19 cellular contexts compared by ENCODE assay signal in the genomic region with DNA sequence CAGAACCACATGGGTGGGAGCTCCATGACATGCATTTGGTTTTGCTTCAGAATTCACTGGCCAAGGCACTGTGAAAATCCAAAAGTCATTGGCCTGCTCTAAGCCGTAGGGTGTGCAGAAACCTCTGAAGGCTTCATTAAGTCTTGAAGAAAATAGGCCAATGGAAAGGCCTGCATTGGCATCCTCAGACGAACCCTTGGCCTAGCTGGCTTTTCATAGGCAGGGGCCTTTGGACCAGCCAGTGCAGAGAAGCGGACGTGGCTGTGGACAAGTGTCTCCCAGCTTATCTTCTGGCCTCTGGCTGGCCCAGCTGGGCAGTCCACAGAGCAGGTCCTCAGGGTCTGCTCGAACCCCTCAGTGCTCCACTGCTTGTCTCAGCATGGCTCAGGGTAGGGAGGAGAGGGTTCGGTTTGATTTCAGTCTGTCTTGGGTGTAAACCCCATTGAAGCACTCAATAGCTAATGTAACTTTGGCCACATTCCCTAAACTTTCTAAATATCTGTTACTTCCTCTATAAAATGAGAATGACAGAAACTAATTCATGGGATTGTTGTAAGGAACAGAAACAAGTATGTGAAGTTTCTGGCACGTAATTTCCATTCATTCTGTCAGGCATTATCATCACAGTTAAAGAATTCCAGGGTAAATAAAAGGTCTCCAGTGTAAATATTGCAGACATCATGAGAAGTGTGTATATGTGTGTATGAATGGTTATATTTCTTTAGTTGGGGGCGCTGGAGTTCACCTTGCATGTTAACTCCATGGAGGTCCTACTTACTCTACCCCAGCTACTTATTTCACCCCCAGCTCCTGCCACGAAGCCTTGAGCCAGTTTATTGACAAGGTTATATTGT.
DNase-seq lines count a peak whose midpoint lies in the region; ATAC-seq, FAIRE-seq and TF ChIP-seq lines count a peak whose summit lies in the region.
"Had no signal": no experiment of that assay in that cellular context is flagged by ENCODE, and none has a peak within 500 bp of the region (broad histone marks: within the 10 kb centered on the region; RNA-seq: fewer than 3 reads in every experiment).

No MANE protein-coding gene starts in this region.

- H3K4me3 ChIP-seq in Karpas-422 (ENCODE audit: low read length), result no peak overlapping the region
- H3K4me3 ChIP-seq in RWPE2 (ENCODE audit: severe bottlenecking), result no peak overlapping the region
- no peak overlapping the region for H3K4me3 ChIP-seq in bronchial epithelial cell (ENCODE audit: low read depth, low read length)
- H3K4me3 ChIP-seq in lung, result peak overlapping the region; percentile 28
- H3K4me3 ChIP-seq in ascending aorta, result no peak overlapping the region

- no peaks in the 10 kb centered on the region for H4K20me1 ChIP-seq in Karpas-422 (ENCODE audit: insufficient read depth, low read depth, low read length)

- H3K9me2 ChIP-seq in Karpas-422 (replicated peaks; ENCODE audit: insufficient read depth, low read length), result no peaks in the 10 kb centered on the region

- no peak for TF ChIP-seq CTCF in RWPE2 (IDR thresholded peaks at IDR 0.05; ENCODE audit: poor library complexity, severe bottlenecking)
- TF ChIP-seq CTCF in bronchial epithelial cell (IDR thresholded peaks at IDR 0.05; ENCODE audit: insufficient read depth, low read length, severe bottlenecking), result no peak
- no peak for TF ChIP-seq CTCF in lung (IDR thresholded peaks at IDR 0.05; ENCODE audit: control extremely low read depth, extremely low read depth)
- TF ChIP-seq CTCF in ascending aorta (IDR thresholded peaks at IDR 0.05), result no peak

- no peak overlapping the region for H3K27ac ChIP-seq in Karpas-422 (ENCODE audit: low read length)
- H3K27ac ChIP-seq in RWPE2 (ENCODE audit: poor library complexity, severe bottlenecking), result no peak overlapping the region
- H3K27ac ChIP-seq in lung (ENCODE audit: low read depth in 1 of 2, low read length in 1 of 2), result no peak overlapping the region
- H3K27ac ChIP-seq in ascending aorta, result no peak overlapping the region
- H3K27ac ChIP-seq: HL-60 had no signal

- H3K9me3 ChIP-seq in Karpas-422 (ENCODE audit: low read length) (peaks cover 7% of the 10 kb centered on the region; the same call in 1 of the 2 replicates), RWPE2 (ENCODE audit: severe bottlenecking) (peaks cover 4% of the 10 kb centered on the region), lung (ENCODE audit: control insufficient read depth in 2 of 2, insufficient read depth in 1 of 2, low read length in 1 of 2) (peaks cover 0 to 11% of the 10 kb centered on the region in 2 donors), ascending aorta (peaks cover 0 to 8% of the 10 kb centered on the region in 2 donors)

- H3K4me2 ChIP-seq in Karpas-422 (ENCODE audit: low read depth, low read length, poor library complexity, severe bottlenecking), result no peak overlapping the region

- DNase-seq in Karpas-422 (peak; percentile 12), RWPE2 (ENCODE audit: low spot score) (no peak), bronchial epithelial cell (ENCODE audit: low read depth) (peak; percentile 49), lung (ENCODE audit: low spot score) (no peak), NCI-H2171 treated with DMSO at 0.1 percent for 48 hours (lab: John Stamatoyannopoulos, UW) (no peak), ascending aorta (ENCODE audit: low spot score in 2 of 2) (no peak)
- DNase-seq: ACHN; AML-193; CD4-positive, alpha-beta memory T cell; DMS153; DMS79; GF-D8; GOT3; H7; HFFc6 had no signal

- no peak overlapping the region for H3K9ac ChIP-seq in Karpas-422 (ENCODE audit: low read length)

- peak; percentile 60; the same call in 2 of the 3 replicates for ATAC-seq in RWPE2 (ENCODE audit: low read depth)
- no peak for ATAC-seq in lung (ENCODE audit: insufficient read depth, low FRiP score)
- ATAC-seq in activated CD4-positive, CD25-positive, alpha-beta regulatory T cell treated with anti-CD3 and anti-CD28 coated beads, Interleukin-2, amount 50 U/mL, for 24 hours, result no peak
- ATAC-seq: HCT116 had no signal

- H3K4me1 ChIP-seq in Karpas-422 (ENCODE audit: low read length) (no peaks in the 10 kb centered on the region), RWPE2 (ENCODE audit: insufficient read depth, poor library complexity, severe bottlenecking) (no peaks in the 10 kb centered on the region), lung (ENCODE audit: control insufficient read depth in 2 of 2, insufficient read depth in 2 of 2, low read length in 2 of 2) (no peaks in the 10 kb centered on the region), ascending aorta (no peaks in the 10 kb centered on the region)

- peaks cover 3% of the 10 kb centered on the region; the same call in 1 of the 2 replicates for H3K27me3 ChIP-seq in Karpas-422 (ENCODE audit: low read length)
- H3K27me3 ChIP-seq in RWPE2 (ENCODE audit: insufficient read depth, poor library complexity, severe bottlenecking), result no peaks in the 10 kb centered on the region
- H3K27me3 ChIP-seq in bronchial epithelial cell (ENCODE audit: control insufficient read depth, insufficient read depth, low read length), result no peaks in the 10 kb centered on the region
- no peaks in the 10 kb centered on the region for H3K27me3 ChIP-seq in lung (ENCODE audit: control insufficient read depth, insufficient read depth)
- no peaks in the 10 kb centered on the region for H3K27me3 ChIP-seq in ascending aorta

- H3K79me2 ChIP-seq in Karpas-422 (ENCODE audit: low read length), result no peaks in the 10 kb centered on the region

- intact Hi-C loops in ascending aorta (cut with DNase I), result no loop called here

- no peak for FAIRE-seq in bronchial epithelial cell (lab: Jason Lieb, UNC)
- FAIRE-seq: A204.1 had no signal

- H3K36me3 ChIP-seq in Karpas-422 (ENCODE audit: insufficient read depth, low read length), result no peaks in the 10 kb centered on the region
- H3K36me3 ChIP-seq in RWPE2 (ENCODE audit: low read depth), result no peaks in the 10 kb centered on the region
- H3K36me3 ChIP-seq in bronchial epithelial cell (ENCODE audit: control insufficient read depth, insufficient read depth, low read length), result no peaks in the 10 kb centered on the region
- no peaks in the 10 kb centered on the region for H3K36me3 ChIP-seq in lung (ENCODE audit: control insufficient read depth in 2 of 2, insufficient read depth in 2 of 2, low read length in 2 of 2)
- no peaks in the 10 kb centered on the region for H3K36me3 ChIP-seq in ascending aorta

- no peak overlapping the region for H2AFZ ChIP-seq in Karpas-422 (ENCODE audit: low read length)

- WGBS in lung, 2 donors, result 70 to 86% methylated on average over 9 of the region's 9 CpGs

Comparison
In these comparisons a context has a peak if more than half of its experiments do, and no peak if none do; other contexts are left out.
1. DNase-seq: peak in Karpas-422 (single experiment) and bronchial epithelial cell (single experiment); none in RWPE2 (single experiment), lung (single experiment), NCI-H2171 treated with DMSO at 0.1 percent for 48 hours (single experiment) and ascending aorta (0 of 2).